Comparison of ENCODE assay signal across 9 cellular contexts in genomic region chr2:197286805-197287595, GRCh38. TPM values are rescaled to one million over a fixed set of nuclear protein-coding genes. Genes with fewer than 3 reads are reported as not detected.
DNase-seq lines count a peak whose midpoint lies in the region.
"Had no signal": no experiment of that assay in that cellular context is flagged by ENCODE, and none has a peak within 500 bp of the region (broad histone marks: within the 10 kb centered on the region; RNA-seq: fewer than 3 reads in every experiment).

No MANE protein-coding gene starts in this region.

- peak; percentile 33 for DNase-seq in NOMO-1 treated with DMSO at 0.1 percent for 48 hours (lab: John Stamatoyannopoulos, UW; ENCODE audit: unreplicated experiment)
- DNase-seq in NOMO-1 treated with dmso at 0.1 percent for 144 hours (lab: John Stamatoyannopoulos, UW; ENCODE audit: unreplicated experiment) = no peak
- DNase-seq in HCEC 1CT = peak; percentile 92
- DNase-seq in MV-4-11 (lab: John Stamatoyannopoulos, UW) = peak; percentile 67
- DNase-seq in amniotic epithelial cell (ENCODE audit: low read depth) = peak; percentile 90
- peak; percentile 77 for DNase-seq in hepatic stellate cell (ENCODE audit: low spot score)
- no peak for DNase-seq in SKM-1 (lab: John Stamatoyannopoulos, UW; ENCODE audit: unreplicated experiment)

- peak overlapping the region; percentile 69 for H3K27ac ChIP-seq in temporal lobe (ENCODE audit: low read depth, low read length)
- H3K27ac ChIP-seq: BLaER1 treated with 17β-estradiol and CSF1 and Interleukin-3, amounts not matched to agents 10 nM and 100 nM had no signal

RNA-seq across cellular contexts. Expression of gene ANKRD44, which starts 23.6 kb away (rescaled TPM):
- 74.3 TPM for total RNA-seq in temporal lobe

Comparison
In these comparisons a context has a peak if more than half of its experiments do, and no peak if none do; other contexts are left out.
1. DNase-seq: peak in NOMO-1 treated with DMSO at 0.1 percent for 48 hours (single experiment), HCEC 1CT (single experiment), MV-4-11 (single experiment), amniotic epithelial cell (single experiment) and hepatic stellate cell (single experiment); none in NOMO-1 treated with dmso at 0.1 percent for 144 hours (single experiment) and SKM-1 (single experiment).